In the genomic region with DNA sequence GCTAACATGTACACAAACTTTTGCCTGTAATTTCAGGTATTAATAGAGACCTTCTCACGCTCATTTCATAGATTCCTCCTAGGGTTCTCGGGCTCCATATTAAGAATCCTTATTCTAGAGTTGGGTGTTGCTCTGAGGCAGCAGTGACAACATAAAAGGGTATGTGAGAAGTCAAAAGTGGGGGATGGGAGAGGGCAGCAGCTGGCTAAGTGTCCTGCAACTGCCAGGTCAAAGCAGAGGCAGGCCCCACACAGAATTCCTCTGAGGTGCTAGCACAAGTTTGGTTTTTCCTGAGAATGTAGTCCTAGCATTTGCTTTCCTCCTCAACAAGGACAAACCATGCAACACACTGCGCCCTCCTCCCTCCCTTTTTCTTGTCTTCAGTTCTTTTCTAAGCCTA, we compare ENCODE assay signal across 19 cellular contexts.
"Had no signal": no experiment of that assay in that cellular context is flagged by ENCODE, and none has a peak within 500 bp of the region (broad histone marks: within the 10 kb centered on the region; RNA-seq: fewer than 3 reads in every experiment).

No MANE protein-coding gene starts in this region.

- H3K4me3 Mint-ChIP-seq: effector memory CD8-positive, alpha-beta T cell; memory B cell; natural killer cell treated with Interleukin-12 subunit alpha and Interleukin-12 subunit beta and Interleukin-15 and Interleukin-18, amount 100 ng/mL, for 72 hours; neural crest cell; stimulated activated effector memory CD8-positive, alpha-beta T cell treated with anti-CD3 and anti-CD28 coated beads, Interleukin-12 subunit alpha, Interleukin-12 subunit beta, amount 100 ng/mL, for 72 hours had no signal

- ATAC-seq: effector memory CD8-positive, alpha-beta T cell; left lobe of liver; natural killer cell treated with Interleukin-12 subunit alpha and Interleukin-12 subunit beta and Interleukin-15 and Interleukin-18, amount 100 ng/mL, for 72 hours; sciatic nerve; stimulated activated effector memory CD8-positive, alpha-beta T cell treated with anti-CD3 and anti-CD28 coated beads, Interleukin-12 subunit alpha, Interleukin-12 subunit beta, amount 100 ng/mL, for 72 hours had no signal

- H3K27me3 Mint-ChIP-seq: effector memory CD8-positive, alpha-beta T cell; memory B cell; naive B cell; natural killer cell treated with Interleukin-12 subunit alpha and Interleukin-12 subunit beta and Interleukin-15 and Interleukin-18, amount 100 ng/mL, for 72 hours had no signal

- H3K4me3 ChIP-seq: lung, prostate gland, right atrium auricular region, stomach, thyroid gland had no signal

- H3K9me3 Mint-ChIP-seq: effector memory CD8-positive, alpha-beta T cell; memory B cell; naive B cell; natural killer cell treated with Interleukin-12 subunit alpha and Interleukin-12 subunit beta and Interleukin-15 and Interleukin-18, amount 100 ng/mL, for 72 hours; neural crest cell; stimulated activated effector memory CD8-positive, alpha-beta T cell treated with anti-CD3 and anti-CD28 coated beads, Interleukin-12 subunit alpha, Interleukin-12 subunit beta, amount 100 ng/mL, for 72 hours had no signal

- DNase-seq: cortex of kidney; effector memory CD8-positive, alpha-beta T cell; kidney; naive B cell; stimulated activated CD4-positive, alpha-beta T cell treated with anti-CD3 and anti-CD28 coated beads, Interleukin-2, amount 100 ng/mL, for 24 hours; stimulated activated CD4-positive, alpha-beta T cell treated with anti-CD3 and anti-CD28 coated beads, Interleukin-4, amount 100 ng/mL, for 24 hours; stimulated activated naive CD4-positive, alpha-beta T cell treated with Interleukin-2 at 50 U/mL for 16 hours; stomach; thyroid gland; trophoblast cell had no signal

- H3K27ac ChIP-seq: prostate gland, right atrium auricular region, stomach, thyroid gland had no signal

- H3K27ac Mint-ChIP-seq: effector memory CD8-positive, alpha-beta T cell; natural killer cell treated with Interleukin-12 subunit alpha and Interleukin-12 subunit beta and Interleukin-15 and Interleukin-18, amount 100 ng/mL, for 72 hours; stimulated activated effector memory CD8-positive, alpha-beta T cell treated with anti-CD3 and anti-CD28 coated beads, Interleukin-12 subunit alpha, Interleukin-12 subunit beta, amount 100 ng/mL, for 72 hours had no signal

- H3K27me3 ChIP-seq: right atrium auricular region, stomach, thyroid gland had no signal

- H3K9me3 ChIP-seq: prostate gland, right atrium auricular region, stomach, thyroid gland had no signal
